Comparison of ENCODE assay signal across 1 cellular context in the genomic region with DNA sequence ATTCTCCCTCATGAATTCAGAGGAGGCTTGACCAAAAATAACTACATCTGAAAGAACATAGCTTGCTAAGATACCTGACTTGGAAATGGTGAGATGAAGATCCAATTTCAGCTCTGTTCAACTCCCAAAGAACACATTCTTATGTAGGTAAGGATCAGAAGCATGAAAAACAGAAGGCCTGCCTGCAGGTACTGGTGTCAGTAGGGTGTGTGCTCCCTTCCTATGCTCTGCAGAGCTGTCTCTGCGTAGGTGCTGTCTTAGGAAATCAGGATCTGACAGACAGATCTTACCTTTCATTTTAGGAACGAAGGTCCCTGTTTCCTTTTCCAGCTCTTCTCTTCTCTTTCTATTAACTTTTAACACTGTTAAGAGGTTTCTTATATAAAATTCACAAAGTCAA.
TF ChIP-seq lines count a peak whose summit lies in the region.

No MANE protein-coding gene starts in this region.

TF ChIP-seq in K562, 482 proteins besides CTCF, POLR2A, EP300 and RAD21:
- TF ChIP-seq, protein P1, sequence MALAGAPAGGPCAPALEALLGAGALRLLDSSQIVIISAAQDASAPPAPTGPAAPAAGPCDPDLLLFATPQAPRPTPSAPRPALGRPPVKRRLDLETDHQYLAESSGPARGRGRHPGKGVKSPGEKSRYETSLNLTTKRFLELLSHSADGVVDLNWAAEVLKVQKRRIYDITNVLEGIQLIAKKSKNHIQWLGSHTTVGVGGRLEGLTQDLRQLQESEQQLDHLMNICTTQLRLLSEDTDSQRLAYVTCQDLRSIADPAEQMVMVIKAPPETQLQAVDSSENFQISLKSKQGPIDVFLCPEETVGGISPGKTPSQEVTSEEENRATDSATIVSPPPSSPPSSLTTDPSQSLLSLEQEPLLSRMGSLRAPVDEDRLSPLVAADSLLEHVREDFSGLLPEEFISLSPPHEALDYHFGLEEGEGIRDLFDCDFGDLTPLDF (CRISPR knock-in tag; IDR thresholded peaks at IDR 0.05), result no peak
